8 cellular contexts compared by ENCODE assay signal in the genomic region with DNA sequence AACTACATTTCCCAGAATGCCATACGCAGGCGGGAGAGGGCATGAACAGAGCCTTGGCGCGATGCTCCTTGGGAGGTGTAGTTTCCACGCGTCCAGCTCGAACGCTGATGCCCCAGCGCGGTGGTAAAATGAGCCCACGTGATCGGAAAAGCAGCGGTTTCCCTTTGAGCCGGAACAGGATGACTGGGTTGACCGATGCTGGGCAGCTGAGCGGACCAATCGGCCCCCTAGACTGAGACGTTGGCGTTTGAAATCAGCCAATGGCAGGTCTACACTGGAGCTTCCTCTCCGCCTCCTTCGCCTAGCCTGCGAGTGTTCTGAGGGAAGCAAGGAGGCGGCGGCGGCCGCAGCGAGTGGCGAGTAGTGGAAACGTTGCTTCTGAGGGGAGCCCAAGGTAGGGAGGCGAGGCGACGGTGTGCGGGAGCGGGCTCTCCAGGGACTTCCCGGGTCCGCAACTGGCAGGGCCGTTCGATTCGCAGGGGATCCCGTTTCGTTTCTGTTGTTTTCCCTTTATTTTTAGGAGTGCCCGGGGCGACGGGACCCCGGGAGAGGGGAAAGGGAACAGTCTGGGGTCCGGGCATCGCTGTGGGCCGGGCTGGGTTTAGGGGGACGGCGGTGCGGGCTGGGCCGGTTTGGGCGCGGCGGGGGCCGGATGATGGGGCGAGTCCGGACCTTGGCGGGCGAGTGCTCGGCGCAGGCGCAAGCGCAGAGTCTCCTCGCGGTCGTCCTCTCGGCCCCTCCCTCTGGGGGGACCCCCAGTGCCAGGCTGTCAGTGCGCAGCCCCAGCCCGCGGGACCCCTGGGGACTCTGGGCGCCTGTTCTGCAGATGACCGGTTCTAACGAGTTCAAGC. TPM values are rescaled to one million over a fixed set of nuclear protein-coding genes. Genes with fewer than 3 reads are reported as not detected.
DNase-seq lines count a peak whose midpoint lies in the region; ATAC-seq and TF ChIP-seq lines count a peak whose summit lies in the region.

A gene with protein sequence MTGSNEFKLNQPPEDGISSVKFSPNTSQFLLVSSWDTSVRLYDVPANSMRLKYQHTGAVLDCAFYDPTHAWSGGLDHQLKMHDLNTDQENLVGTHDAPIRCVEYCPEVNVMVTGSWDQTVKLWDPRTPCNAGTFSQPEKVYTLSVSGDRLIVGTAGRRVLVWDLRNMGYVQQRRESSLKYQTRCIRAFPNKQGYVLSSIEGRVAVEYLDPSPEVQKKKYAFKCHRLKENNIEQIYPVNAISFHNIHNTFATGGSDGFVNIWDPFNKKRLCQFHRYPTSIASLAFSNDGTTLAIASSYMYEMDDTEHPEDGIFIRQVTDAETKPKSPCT (plus strand): TSS at position 311 of the 851 bp plus-strand sequence. CDS start 516 bp downstream, at position 827.

- H3K79me2 ChIP-seq in ACC112 (ENCODE audit: control insufficient read depth, insufficient read depth, low read length, unreplicated experiment), result peaks cover 48% of the 10 kb centered on the region

- peak within 1 kb of the TSS; percentile 88 to 92 (median 90) for H3K9ac ChIP-seq in skeletal muscle tissue (ENCODE audit: low read depth in 1 of 3, low read length in 3 of 3)

- no peak for TF ChIP-seq CTCF in VCaP (conservative IDR thresholded peaks at IDR 0.05)
- no peak for TF ChIP-seq CTCF in breast epithelium (IDR thresholded peaks at IDR 0.05)

- intact Hi-C loops in breast epithelium (cut with DNase I; ENCODE audit: low total_unique reads), result no loop called here

- H3K27me3 ChIP-seq in ACC112 (ENCODE audit: insufficient read depth, low read length), result peaks cover 33% of the 10 kb centered on the region
- peaks cover 1 to 42% of the 10 kb centered on the region in 2 donors for H3K27me3 ChIP-seq in breast epithelium
- H3K27me3 ChIP-seq in skeletal muscle tissue (ENCODE audit: control insufficient read depth in 3 of 3, insufficient read depth in 3 of 3, low read length in 3 of 3), result peaks cover 36 to 43% (median 40%) of the 10 kb centered on the region in 3 donors

- peak within 1 kb of the TSS; percentile 86 for H3K4me3 ChIP-seq in ACC112 (ENCODE audit: low read depth, low read length)
- peak within 1 kb of the TSS; percentile 74 to 98 (median 86) for H3K4me3 ChIP-seq in breast epithelium
- H3K4me3 ChIP-seq in iPS-18c (ENCODE audit: insufficient read depth, low read depth, low read length), result peak within 1 kb of the TSS; percentile 97
- H3K4me3 ChIP-seq in skeletal muscle tissue (ENCODE audit: low read length in 3 of 3), result peak within 1 kb of the TSS; percentile 85 to 93 (median 93)

- peak within 1 kb of the TSS; percentile 48 for H2AFZ ChIP-seq in ACC112 (ENCODE audit: low read length, unreplicated experiment)

- peaks cover 30% of the 10 kb centered on the region for H3K36me3 ChIP-seq in ACC112 (ENCODE audit: insufficient read depth, low read length)
- H3K36me3 ChIP-seq in breast epithelium, result no peaks in the 10 kb centered on the region
- peaks cover 5 to 20% (median 12%) of the 10 kb centered on the region in 3 donors for H3K36me3 ChIP-seq in skeletal muscle tissue (ENCODE audit: control insufficient read depth in 3 of 3, insufficient read depth in 3 of 3, low read length in 3 of 3)

- ATAC-seq in GM18870 (IDR thresholded peaks at IDR 0.05; ENCODE audit: unreplicated experiment), result peak; percentile 93
- peak; percentile 95 for ATAC-seq in HG03135 (IDR thresholded peaks at IDR 0.05; ENCODE audit: unreplicated experiment)

- H3K9me3 ChIP-seq in breast epithelium, result no peaks in the 10 kb centered on the region
- H3K9me3 ChIP-seq in iPS-18c (ENCODE audit: control insufficient read depth, insufficient read depth, low read length), result peaks cover 2% of the 10 kb centered on the region
- H3K9me3 ChIP-seq in skeletal muscle tissue (ENCODE audit: control insufficient read depth in 3 of 3, low read length in 3 of 3), result no peaks in the 10 kb centered on the region

- H3K27ac ChIP-seq in ACC112 (ENCODE audit: low read depth, low read length), result peak within 1 kb of the TSS; percentile 89
- peak within 1 kb of the TSS; percentile 78 for H3K27ac ChIP-seq in VCaP
- peak within 1 kb of the TSS; percentile 83 to 89 for H3K27ac ChIP-seq in breast epithelium
- H3K27ac ChIP-seq in skeletal muscle tissue (ENCODE audit: low read depth, low read length), result peak within 1 kb of the TSS; percentile 80

- H3K4me1 ChIP-seq in ACC112 (ENCODE audit: control insufficient read depth, insufficient read depth, low read length, unreplicated experiment) (peaks cover 37% of the 10 kb centered on the region), breast epithelium (peaks cover 0 to 22% of the 10 kb centered on the region in 2 donors), skeletal muscle tissue (ENCODE audit: control insufficient read depth in 3 of 3, insufficient read depth in 3 of 3, low read length in 3 of 3) (peaks cover 21 to 36% (median 25%) of the 10 kb centered on the region in 3 donors)

- DNase-seq in NCI-H2196 treated with DMSO at 0.1 percent for 48 hours (lab: John Stamatoyannopoulos, UW; ENCODE audit: unreplicated experiment), result peak; percentile 87
- peak; percentile 97 to 98 for DNase-seq in breast epithelium (ENCODE audit: low spot score in 2 of 2)

- TF ChIP-seq POLR2A in breast epithelium (IDR thresholded peaks at IDR 0.05), result peak; percentile 77

RNA-seq across cellular contexts. Expression of the gene that starts here (rescaled TPM):
- total RNA-seq in breast epithelium (100 to 1,000 TPM in 1 of 3 donors, 10 to 100 TPM in 2; 96.4 to 100 (median 98.1) TPM), skeletal muscle tissue (36.5 TPM)

Comparison
In these comparisons a context has a peak if more than half of its experiments do, and no peak if none do; other contexts are left out.
1. Peak in every context shown above with its lines: DNase-seq, ATAC-seq, H3K4me3 ChIP-seq and H3K27ac ChIP-seq.